In the genomic region with DNA sequence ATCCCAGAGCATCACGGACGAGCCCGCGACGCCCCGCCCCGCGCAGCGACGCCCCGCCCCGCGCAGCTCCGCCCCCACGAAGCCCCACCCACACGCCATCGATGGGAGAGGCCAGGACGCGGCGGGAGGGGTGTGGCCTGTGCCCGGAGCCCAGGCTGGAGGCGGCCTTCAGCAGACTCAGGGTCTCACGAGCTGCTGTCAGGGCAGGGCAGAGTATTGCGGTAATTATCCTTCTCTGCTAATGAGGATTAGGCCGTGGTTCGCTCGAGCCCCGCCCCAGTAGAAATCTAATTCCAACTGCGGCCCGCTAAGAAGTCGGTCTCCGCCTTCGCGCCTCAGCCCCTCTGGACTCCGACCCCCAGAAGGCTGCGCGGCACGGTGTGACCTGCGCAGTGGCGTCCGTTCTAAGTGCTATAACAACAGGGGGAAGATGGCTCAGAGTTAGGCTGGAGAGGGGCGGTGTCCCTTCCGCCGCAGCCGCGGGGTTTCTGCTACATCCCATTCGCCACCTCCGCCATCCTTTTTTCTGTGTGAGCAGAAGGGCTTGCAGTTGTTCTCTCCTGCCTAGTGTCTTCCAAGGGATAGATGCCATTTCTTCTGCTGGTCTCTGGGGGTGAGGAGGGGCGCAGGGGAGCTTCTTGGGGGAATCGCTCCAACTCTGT, we compare ENCODE assay signal across 8 cellular contexts. TPM values are rescaled to one million over a fixed set of nuclear protein-coding genes. Genes with fewer than 3 reads are reported as not detected.
A peak's percentile ranks its signal among the peaks of the same experiment; 100 is the strongest.
DNase-seq lines count a peak whose midpoint lies in the region; ATAC-seq and TF ChIP-seq lines count a peak whose summit lies in the region.

No MANE protein-coding gene starts in this region.

- TF ChIP-seq CTCF in LNCaP clone FGC (IDR thresholded peaks at IDR 0.05; ENCODE audit: control insufficient read depth, extremely low read depth, insufficient read depth), result no peak
- no peak for TF ChIP-seq CTCF in fibroblast of the aortic adventitia (IDR thresholded peaks at IDR 0.05; ENCODE audit: insufficient read depth, low read length)
- no peak for TF ChIP-seq CTCF in nephron (IDR thresholded peaks at IDR 0.05; ENCODE audit: unreplicated experiment in 3 of 3)

- H3K27me3 Mint-ChIP-seq in nephron (ENCODE audit: low read depth), result no peaks in the 10 kb centered on the region

- H3K4me3 ChIP-seq in LNCaP clone FGC (ENCODE audit: low read depth, low read length) (peak overlapping the region; percentile 84), fibroblast of the aortic adventitia (ENCODE audit: low read depth, low read length) (peak overlapping the region; percentile 87)

- H3K36me3 Mint-ChIP-seq in nephron (ENCODE audit: low read depth), result peaks cover 46% of the 10 kb centered on the region

- DNase-seq in EL (peak; percentile 95), H4 (ENCODE audit: low spot score) (peak; percentile 99), LNCaP clone FGC (ENCODE audit: low read depth) (peak; percentile 71), RPMI8226 (peak; percentile 96), fibroblast of the aortic adventitia (ENCODE audit: low read depth) (peak; percentile 91)
- DNase-seq in activated T-helper 9 cell treated with anti-CD3 and anti-CD28 coated beads, Interleukin-2, amount 50 U/mL, for 16 hours (ENCODE audit: low read depth), result peak; percentile 88
- peak; percentile 93 for DNase-seq in stimulated activated naive CD8-positive, alpha-beta T cell treated with anti-CD3 and anti-CD28 coated beads, Interleukin-15, Interleukin-2, amounts not matched to agents 100 U/mL and 50 U/mL, for 24 hours

- peak overlapping the region; percentile 92 to 97 (median 95) for H3K4me3 Mint-ChIP-seq in nephron

- peak; percentile 96 for ATAC-seq in stimulated activated naive CD8-positive, alpha-beta T cell treated with anti-CD3 and anti-CD28 coated beads, Interleukin-15, Interleukin-2, amounts not matched to agents 100 U/mL and 50 U/mL, for 24 hours

- peaks cover 22% of the 10 kb centered on the region for H3K4me1 Mint-ChIP-seq in nephron

- H3K27ac Mint-ChIP-seq in nephron, result peak overlapping the region; percentile 98 to 99 (median 99)

- H3K9me3 Mint-ChIP-seq in nephron, result peaks cover 35% of the 10 kb centered on the region

RNA-seq across cellular contexts. Expression of a gene that starts 0.3 kb away (rescaled TPM):
- 41.2 and 51.6 TPM in 2 replicates for total RNA-seq in H4 (2014; rRNA removed; shearing (Covaris generic))
- total RNA-seq in fibroblast of the aortic adventitia (ENCODE audit: low replicate concordance), result 17.1 and 26.8 TPM in 2 replicates

RNA-seq across cellular contexts. Expression of a gene that starts 46.3 kb away (rescaled TPM):
- 15.8 and 24.9 TPM in 2 replicates for total RNA-seq in H4 (2014; rRNA removed; shearing (Covaris generic))
- total RNA-seq in fibroblast of the aortic adventitia (ENCODE audit: low replicate concordance), result 7.2 and 7.7 TPM in 2 replicates

Comparison
In these comparisons a context has a peak if more than half of its experiments do, and no peak if none do; other contexts are left out.
1. Peak in every context shown above with its lines: DNase-seq, ATAC-seq and H3K4me3 ChIP-seq.